1 cellular context compared by ENCODE assay signal in the genomic region with DNA sequence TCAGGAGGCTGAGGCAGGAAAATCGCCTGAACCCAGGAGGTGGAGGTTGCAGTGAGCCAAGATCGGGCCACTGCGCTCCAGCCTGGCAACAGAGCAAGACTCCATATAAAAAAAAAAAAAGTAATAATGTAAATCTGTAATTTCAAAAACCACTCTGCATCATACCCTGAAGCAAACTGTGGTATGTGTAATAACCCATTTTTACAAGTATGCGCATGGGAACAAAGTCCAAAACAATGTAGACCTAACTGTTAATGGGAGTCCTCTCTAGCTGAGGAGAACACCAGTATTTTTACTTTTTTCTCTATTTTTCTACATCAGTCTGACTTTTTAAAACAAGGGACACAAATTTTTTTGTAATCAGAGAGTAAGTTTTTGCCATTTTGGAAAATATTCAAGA.
TF ChIP-seq lines count a peak whose summit lies in the region.

No MANE protein-coding gene starts in this region.

TF ChIP-seq in HepG2, 621 proteins besides CTCF, POLR2A, EP300 and RAD21:
- TF ChIP-seq ZNF503 (CRISPR knock-in tag; IDR thresholded peaks at IDR 0.05), result no peak
- TF ChIP-seq NR3C1 (CRISPR knock-in tag; IDR thresholded peaks at IDR 0.05), result no peak
- no peak for TF ChIP-seq ZNF292 (CRISPR knock-in tag; IDR thresholded peaks at IDR 0.05; ENCODE audit: borderline replicate concordance, low read depth)
- peak; percentile 8; the same call in 1 of the 2 replicates for TF ChIP-seq HNF4A (CRISPR knock-in tag; IDR thresholded peaks at IDR 0.05)
- no peak for TF ChIP-seq ZNF569 (CRISPR knock-in tag; IDR thresholded peaks at IDR 0.05; ENCODE audit: borderline replicate concordance)
- TF ChIP-seq ZNF558 (CRISPR knock-in tag; IDR thresholded peaks at IDR 0.05; ENCODE audit: borderline replicate concordance), result no peak
- no peak for TF ChIP-seq EHMT2 (IDR thresholded peaks at IDR 0.05; ENCODE audit: borderline replicate concordance, low read depth, low read length)
TF ChIP-seq in HepG2: peak in this region for 1.
